Comparison of ENCODE assay signal across 9 cellular contexts in the genomic region with DNA sequence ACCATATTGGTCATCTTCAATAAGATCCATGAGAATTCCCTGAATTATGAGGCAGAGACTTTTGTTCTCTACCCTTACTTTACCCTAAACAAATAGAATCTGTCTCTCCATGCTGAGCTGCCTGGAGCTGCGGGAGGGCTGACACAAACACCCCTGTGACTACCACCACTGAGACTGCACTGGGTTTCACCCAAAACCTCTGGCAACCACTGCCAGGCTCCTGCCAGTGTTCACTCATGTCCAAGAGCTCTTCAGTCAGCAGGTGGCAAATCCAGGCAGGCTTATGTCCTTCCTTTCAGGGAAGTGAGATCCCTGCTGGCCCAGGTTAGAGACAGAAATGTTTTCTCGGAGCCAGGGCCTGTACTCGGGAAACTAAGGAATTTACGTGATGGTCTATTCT.
"Had no signal": no experiment of that assay in that cellular context is flagged by ENCODE, and none has a peak within 500 bp of the region (broad histone marks: within the 10 kb centered on the region; RNA-seq: fewer than 3 reads in every experiment).

No MANE protein-coding gene starts in this region.

- DNase-seq: GM23248, GOT3, H7, H9, HCEC 1CT, HFFc6 had no signal

- ATAC-seq: GM23338, HCT116 had no signal

- H3K36me3 ChIP-seq: HAP-1 had no signal

- H3K4me3 ChIP-seq: GM23248, GM23338, HAP-1 had no signal

- H3K9me3 ChIP-seq: HAP-1 had no signal
